Comparison of ENCODE assay signal across 8 cellular contexts in the genomic region with DNA sequence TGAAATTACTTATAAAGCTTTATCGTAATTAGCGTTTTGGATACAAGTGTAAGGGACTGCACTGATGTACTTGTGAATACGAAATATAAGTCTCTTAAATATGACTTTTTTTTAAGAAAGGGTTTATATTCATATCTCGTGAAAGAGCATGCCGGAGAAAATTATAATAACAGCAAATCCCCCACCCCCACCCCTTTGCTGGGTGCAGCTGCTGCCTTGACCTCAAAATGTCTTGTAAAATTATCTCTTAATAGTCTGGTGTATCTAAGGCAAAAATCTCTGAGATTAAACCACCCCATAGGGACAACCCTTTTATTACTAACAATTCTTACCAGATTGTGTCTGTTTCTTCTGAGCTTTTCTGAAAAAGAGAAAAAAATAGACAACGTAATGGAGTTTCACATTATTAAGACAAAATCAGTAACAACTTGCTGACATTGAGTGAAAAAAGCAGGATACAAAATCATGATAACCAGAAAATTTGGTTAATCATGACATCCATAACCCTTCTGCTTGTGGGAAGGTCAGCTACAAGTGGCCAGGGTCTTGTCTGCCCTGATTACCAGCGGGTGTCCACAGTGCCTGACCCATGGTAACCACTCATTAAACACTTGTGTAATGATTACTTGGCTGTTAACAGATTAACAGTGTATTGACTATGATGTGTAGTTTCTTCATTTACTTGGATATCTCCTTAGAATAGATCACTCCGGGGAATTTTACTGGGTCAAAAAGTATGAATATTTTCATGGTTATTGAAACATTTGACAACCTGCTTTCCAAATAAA. TPM values are rescaled to one million over a fixed set of nuclear protein-coding genes. Genes with fewer than 3 reads are reported as not detected.
A peak's percentile ranks its signal among the peaks of the same experiment; 100 is the strongest.
DNase-seq lines count a peak whose midpoint lies in the region; ATAC-seq, FAIRE-seq and TF ChIP-seq lines count a peak whose summit lies in the region.

No MANE protein-coding gene starts in this region.

- H3K27ac Mint-ChIP-seq in CD4-positive, CD25-positive, alpha-beta regulatory T cell: peak overlapping the region in 2 of 3 donors; percentile 63 to 97
- no peak overlapping the region for H3K27ac Mint-ChIP-seq in natural killer cell treated with Interleukin-12 subunit alpha and Interleukin-12 subunit beta and Interleukin-15 and Interleukin-18, amount 100 ng/mL, for 72 hours

- H3K9me3 Mint-ChIP-seq in CD4-positive, CD25-positive, alpha-beta regulatory T cell: no peaks in the 10 kb centered on the region
- H3K9me3 Mint-ChIP-seq in natural killer cell treated with Interleukin-12 subunit alpha and Interleukin-12 subunit beta and Interleukin-15 and Interleukin-18, amount 100 ng/mL, for 72 hours: no peaks in the 10 kb centered on the region

- peaks cover 26% of the 10 kb centered on the region for H3K79me2 ChIP-seq in Loucy (ENCODE audit: insufficient read depth, low read length)

- no peaks in the 10 kb centered on the region for H3K9me3 ChIP-seq in CD4-positive, CD25-positive, alpha-beta regulatory T cell (ENCODE audit: control insufficient read depth in 2 of 2, low read length in 2 of 2)
- H3K9me3 ChIP-seq in Loucy (ENCODE audit: insufficient read depth, low read depth, low read length): no peaks in the 10 kb centered on the region
- H3K9me3 ChIP-seq in suprapubic skin: no peaks in the 10 kb centered on the region

- peak overlapping the region; percentile 71 for H3K9ac ChIP-seq in Loucy (ENCODE audit: low read depth, low read length, poor library complexity, severe bottlenecking)

- WGBS in suprapubic skin: 79% methylated on average over 8 of the region's 8 CpGs

- peaks cover 9% of the 10 kb centered on the region for H3K36me3 Mint-ChIP-seq in CD4-positive, CD25-positive, alpha-beta regulatory T cell
- no peaks in the 10 kb centered on the region for H3K36me3 Mint-ChIP-seq in natural killer cell treated with Interleukin-12 subunit alpha and Interleukin-12 subunit beta and Interleukin-15 and Interleukin-18, amount 100 ng/mL, for 72 hours

- H3K4me3 Mint-ChIP-seq in CD4-positive, CD25-positive, alpha-beta regulatory T cell: peak overlapping the region; percentile 92 to 99 (median 95)
- H3K4me3 Mint-ChIP-seq in natural killer cell treated with Interleukin-12 subunit alpha and Interleukin-12 subunit beta and Interleukin-15 and Interleukin-18, amount 100 ng/mL, for 72 hours: peak overlapping the region; percentile 97

- peaks cover 4% of the 10 kb centered on the region for H3K27me3 Mint-ChIP-seq in CD4-positive, CD25-positive, alpha-beta regulatory T cell
- H3K27me3 Mint-ChIP-seq in natural killer cell treated with Interleukin-12 subunit alpha and Interleukin-12 subunit beta and Interleukin-15 and Interleukin-18, amount 100 ng/mL, for 72 hours: no peaks in the 10 kb centered on the region

- no peak for FAIRE-seq in H54 (lab: Jason Lieb, UNC)

- H3K27me3 ChIP-seq in CD4-positive, CD25-positive, alpha-beta regulatory T cell (ENCODE audit: control insufficient read depth, insufficient read depth, low read length): no peaks in the 10 kb centered on the region
- H3K27me3 ChIP-seq in Loucy (ENCODE audit: insufficient read depth, low read length, poor library complexity, severe bottlenecking): no peaks in the 10 kb centered on the region
- no peaks in the 10 kb centered on the region for H3K27me3 ChIP-seq in suprapubic skin

- TF ChIP-seq CTCF in Loucy (conservative IDR thresholded peaks at IDR 0.05; ENCODE audit: low read length) (no peak), coronary artery (IDR thresholded peaks at IDR 0.05) (no peak), suprapubic skin (IDR thresholded peaks at IDR 0.05) (no peak)

- H3K27ac ChIP-seq in CD4-positive, CD25-positive, alpha-beta regulatory T cell (ENCODE audit: insufficient read depth, low read length, poor library complexity, severe bottlenecking): no peak overlapping the region
- no peak overlapping the region for H3K27ac ChIP-seq in coronary artery
- no peak overlapping the region for H3K27ac ChIP-seq in suprapubic skin

- no peak for TF ChIP-seq EP300 in suprapubic skin (IDR thresholded peaks at IDR 0.05)

- peak overlapping the region; percentile 75 for H3K4me3 ChIP-seq in CD4-positive, CD25-positive, alpha-beta regulatory T cell (ENCODE audit: low read depth, low read length)
- peak overlapping the region; percentile 99 for H3K4me3 ChIP-seq in Loucy (ENCODE audit: low read length, poor library complexity, severe bottlenecking)
- H3K4me3 ChIP-seq in coronary artery: peak overlapping the region; percentile 95
- no peak overlapping the region for H3K4me3 ChIP-seq in suprapubic skin

- peaks cover 5% of the 10 kb centered on the region for H3K36me3 ChIP-seq in CD4-positive, CD25-positive, alpha-beta regulatory T cell (ENCODE audit: control insufficient read depth, insufficient read depth, low read length)
- H3K36me3 ChIP-seq in Loucy (ENCODE audit: insufficient read depth, low read length) (no peaks in the 10 kb centered on the region), suprapubic skin (no peaks in the 10 kb centered on the region)

- no peaks in the 10 kb centered on the region; the same call in 1 of the 2 replicates for H3F3A ChIP-seq in Loucy (ENCODE audit: low read depth)

- no peaks in the 10 kb centered on the region for H4K20me1 ChIP-seq in Loucy (ENCODE audit: insufficient read depth, low read length, poor library complexity, severe bottlenecking)

- H2AFZ ChIP-seq in Loucy (ENCODE audit: low read length): peak overlapping the region; percentile 77

- no peak for ATAC-seq in CD4-positive, CD25-positive, alpha-beta regulatory T cell (ENCODE audit: low read depth in 2 of 2)
- no peak for ATAC-seq in natural killer cell treated with Interleukin-12 subunit alpha and Interleukin-12 subunit beta and Interleukin-15 and Interleukin-18, amount 100 ng/mL, for 72 hours
- ATAC-seq in GM19463 (IDR thresholded peaks at IDR 0.05; ENCODE audit: unreplicated experiment): no peak

- H3K9me2 ChIP-seq in Loucy (replicated peaks; ENCODE audit: low read depth, low read length): no peaks in the 10 kb centered on the region

- no peak for DNase-seq in CD4-positive, CD25-positive, alpha-beta regulatory T cell
- DNase-seq in coronary artery (ENCODE audit: low spot score): no peak
- DNase-seq in natural killer cell treated with Interleukin-12 subunit alpha and Interleukin-12 subunit beta and Interleukin-15 and Interleukin-18, amount 100 ng/mL, for 72 hours (ENCODE audit: low spot score): no peak
- DNase-seq in suprapubic skin (ENCODE audit: low spot score in 2 of 2): no peak
- no peak for DNase-seq in middle frontal gyrus (ENCODE audit: extremely low spot score, low spot score)
- DNase-seq in H54 (ENCODE audit: insufficient read length, low spot score): no peak

- peaks cover 38% of the 10 kb centered on the region for H3K4me1 ChIP-seq in CD4-positive, CD25-positive, alpha-beta regulatory T cell (ENCODE audit: control insufficient read depth, insufficient read depth, low read length, poor library complexity, severe bottlenecking)
- H3K4me1 ChIP-seq in Loucy (ENCODE audit: insufficient read depth, low read length, poor library complexity, severe bottlenecking): peaks cover 30% of the 10 kb centered on the region
- H3K4me1 ChIP-seq in suprapubic skin: peaks cover 29% of the 10 kb centered on the region

- H3K4me2 ChIP-seq in Loucy (ENCODE audit: low read depth, low read length, poor library complexity, severe bottlenecking): peak overlapping the region; percentile 100

- peaks cover 14 to 46% (median 36%) of the 10 kb centered on the region in 4 donors for H3K4me1 Mint-ChIP-seq in CD4-positive, CD25-positive, alpha-beta regulatory T cell
- H3K4me1 Mint-ChIP-seq in natural killer cell treated with Interleukin-12 subunit alpha and Interleukin-12 subunit beta and Interleukin-15 and Interleukin-18, amount 100 ng/mL, for 72 hours (ENCODE audit: low read depth in 2 of 2): peaks cover 9 to 21% of the 10 kb centered on the region in 2 donors

- TF ChIP-seq POLR2A in suprapubic skin (IDR thresholded peaks at IDR 0.05) (no peak), H54 (IDR thresholded peaks at IDR 0.05; ENCODE audit: low read depth, low read length) (no peak)

RNA-seq across cellular contexts. Expression of a gene that starts 1.5 kb away (rescaled TPM):
- 11.0 TPM for total RNA-seq in CD4-positive, CD25-positive, alpha-beta regulatory T cell
- polyA plus RNA-seq in CD4-positive, CD25-positive, alpha-beta regulatory T cell: 10 to 100 TPM; 34.2 to 44.2 (median 35.6) TPM
- total RNA-seq in natural killer cell treated with Interleukin-12 subunit alpha and Interleukin-12 subunit beta and Interleukin-15 and Interleukin-18, amount 100 ng/mL, for 72 hours: 10 to 100 TPM; 11.8 to 21.3 TPM
- 10 to 100 TPM in 2 of 4 donors, 1 to 10 TPM in 2; 5.8 to 23.3 (median 9.3) TPM for total RNA-seq in suprapubic skin

RNA-seq across cellular contexts. Expression of a gene that starts 1.8 kb away (rescaled TPM):
- total RNA-seq in CD4-positive, CD25-positive, alpha-beta regulatory T cell: 66.5 TPM
- polyA plus RNA-seq in CD4-positive, CD25-positive, alpha-beta regulatory T cell: 10 to 100 TPM; 53.0 to 65.2 (median 56.8) TPM
- 10 to 100 TPM; 27.6 to 29.9 TPM for total RNA-seq in natural killer cell treated with Interleukin-12 subunit alpha and Interleukin-12 subunit beta and Interleukin-15 and Interleukin-18, amount 100 ng/mL, for 72 hours
- total RNA-seq in suprapubic skin: 10 to 100 TPM; 14.3 to 45.4 (median 20.3) TPM

Comparison
In these comparisons a context has a peak if more than half of its experiments do, and no peak if none do; other contexts are left out.
1. H3K27ac Mint-ChIP-seq: peak in CD4-positive, CD25-positive, alpha-beta regulatory T cell (2 of 3); none in natural killer cell treated with Interleukin-12 subunit alpha and Interleukin-12 subunit beta and Interleukin-15 and Interleukin-18, amount 100 ng/mL, for 72 hours (0 of 2).